8 cellular contexts compared by ENCODE assay signal in genomic region chr2:157252529-157252928, GRCh38.
"Had no signal": no experiment of that assay in that cellular context is flagged by ENCODE, and none has a peak within 500 bp of the region (broad histone marks: within the 10 kb centered on the region; RNA-seq: fewer than 3 reads in every experiment).

No MANE protein-coding gene starts in this region.

- H3K4me3 ChIP-seq: GM23248, HAP-1, K562 had no signal

- H3K9me3 ChIP-seq: HAP-1 had no signal

- H2AFZ ChIP-seq: GM23248 had no signal

- H3K36me3 ChIP-seq: HAP-1 had no signal

- DNase-seq: GM23248, GOT3, H7, IMR-90, Kasumi-1, KG1 had no signal

- H3K9ac ChIP-seq: GM23248 had no signal

- H3K27ac ChIP-seq: GM23248 had no signal
